9 cellular contexts compared by ENCODE assay signal in the genomic region with DNA sequence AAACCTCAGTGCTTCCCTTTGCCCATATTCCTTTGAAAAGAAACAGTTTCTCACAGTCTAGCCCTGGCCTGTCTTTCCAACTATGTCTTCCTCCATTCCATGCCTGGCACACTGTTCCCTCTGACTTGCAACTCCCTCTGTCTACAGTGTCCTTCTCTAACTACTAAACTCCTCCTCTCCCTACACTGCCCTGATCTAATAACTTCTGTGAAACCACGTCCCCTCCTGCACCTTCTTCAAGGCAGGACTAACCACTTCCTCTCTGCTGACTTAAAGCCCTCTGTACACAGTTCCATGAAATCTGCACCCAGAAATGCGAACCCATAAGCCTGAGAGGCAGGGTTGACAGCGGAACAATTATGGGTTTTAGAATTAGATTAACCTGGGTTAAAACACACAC.
DNase-seq lines count a peak whose midpoint lies in the region; ATAC-seq, FAIRE-seq and TF ChIP-seq lines count a peak whose summit lies in the region.
"Had no signal": no experiment of that assay in that cellular context is flagged by ENCODE, and none has a peak within 500 bp of the region (broad histone marks: within the 10 kb centered on the region; RNA-seq: fewer than 3 reads in every experiment).

No MANE protein-coding gene starts in this region.

- peak overlapping the region; percentile 88 for H3K27ac Mint-ChIP-seq in activated naive CD4-positive, alpha-beta T cell treated with anti-CD3 and anti-CD28 coated beads, Interleukin-2, amount 10 ng/mL, durations not matched to agents 7 days and 5 days

- H3K9me3 Mint-ChIP-seq in activated naive CD4-positive, alpha-beta T cell treated with anti-CD3 and anti-CD28 coated beads, Interleukin-2, amount 10 ng/mL, durations not matched to agents 7 days and 5 days, result peaks cover 5% of the 10 kb centered on the region

- H3K36me3 Mint-ChIP-seq in activated naive CD4-positive, alpha-beta T cell treated with anti-CD3 and anti-CD28 coated beads, Interleukin-2, amount 10 ng/mL, durations not matched to agents 7 days and 5 days, result peaks cover 22% of the 10 kb centered on the region

- no peak for FAIRE-seq in D721Med (lab: Jason Lieb, UNC)
- FAIRE-seq: endothelial cell of umbilical vein had no signal

- peaks cover 67% of the 10 kb centered on the region for H3K4me1 Mint-ChIP-seq in activated naive CD4-positive, alpha-beta T cell treated with anti-CD3 and anti-CD28 coated beads, Interleukin-2, amount 10 ng/mL, durations not matched to agents 7 days and 5 days

- ATAC-seq in GM18519 (IDR thresholded peaks at IDR 0.05; ENCODE audit: low FRiP score, unreplicated experiment) (peak; percentile 94), GM21737 (IDR thresholded peaks at IDR 0.05; ENCODE audit: unreplicated experiment) (peak; percentile 92)

- H3K27me3 Mint-ChIP-seq in activated naive CD4-positive, alpha-beta T cell treated with anti-CD3 and anti-CD28 coated beads, Interleukin-2, amount 10 ng/mL, durations not matched to agents 7 days and 5 days, result no peaks in the 10 kb centered on the region

- TF ChIP-seq CTCF in D721Med (IDR thresholded peaks at IDR 0.05; ENCODE audit: insufficient read depth, missing control alignments), result no peak

- peak overlapping the region; percentile 17 for H3K4me3 Mint-ChIP-seq in activated naive CD4-positive, alpha-beta T cell treated with anti-CD3 and anti-CD28 coated beads, Interleukin-2, amount 10 ng/mL, durations not matched to agents 7 days and 5 days

- DNase-seq in M059J (ENCODE audit: low read depth) (peak; percentile 23), D721Med (ENCODE audit: insufficient read length, low spot score) (no peak), NCI-H1694 (lab: John Stamatoyannopoulos, UW) (no peak), RKO (ENCODE audit: low spot score) (no peak)
- DNase-seq in activated naive CD4-positive, alpha-beta T cell treated with anti-CD3 and anti-CD28 coated beads, Interleukin-2, amount 10 ng/mL, durations not matched to agents 7 days and 5 days, result peak; percentile 68
- peak; percentile 43 for DNase-seq in stimulated activated CD8-positive, alpha-beta memory T cell treated with anti-CD3 and anti-CD28 coated beads, Interleukin-4, amount 100 ng/mL, for 48 hours

- CTCF ChIA-PET in activated naive CD4-positive, alpha-beta T cell treated with anti-CD3 and anti-CD28 coated beads, Interleukin-2, amount 10 ng/mL, durations not matched to agents 7 days and 5 days (lab: Charles Lee), result interaction anchor here (0.9 to 1.6 kb wide), 2 partner anchors 16 to 63 kb away, joined by 3 read pairs; no protein-coding TSS in a partner anchor

Comparison
In these comparisons a context has a peak if more than half of its experiments do, and no peak if none do; other contexts are left out.
1. DNase-seq: peak in M059J (single experiment), activated naive CD4-positive, alpha-beta T cell treated with anti-CD3 and anti-CD28 coated beads, Interleukin-2, amount 10 ng/mL, durations not matched to agents 7 days and 5 days (single experiment) and stimulated activated CD8-positive, alpha-beta memory T cell treated with anti-CD3 and anti-CD28 coated beads, Interleukin-4, amount 100 ng/mL, for 48 hours (single experiment); none in D721Med (single experiment), NCI-H1694 (single experiment) and RKO (single experiment).